24 cellular contexts compared by ENCODE assay signal in genomic region chr3:126959144-126959920, GRCh38. TPM values are rescaled to one million over a fixed set of nuclear protein-coding genes. Genes with fewer than 3 reads are reported as not detected.
DNase-seq lines count a peak whose midpoint lies in the region; ATAC-seq, FAIRE-seq and TF ChIP-seq lines count a peak whose summit lies in the region.
"Had no signal": no experiment of that assay in that cellular context is flagged by ENCODE, and none has a peak within 500 bp of the region (broad histone marks: within the 10 kb centered on the region; RNA-seq: fewer than 3 reads in every experiment).

No MANE protein-coding gene starts in this region.

- peak overlapping the region; percentile 88 for H3K27ac ChIP-seq in RWPE1
- H3K27ac ChIP-seq in kidney (ENCODE audit: low read depth in 2 of 2, low read length in 2 of 2): no peak overlapping the region
- H3K27ac ChIP-seq in esophagus muscularis mucosa (replicated peaks in 1 of 4): no peak overlapping the region
- H3K27ac ChIP-seq: C4-2B, KMS-11, SK-N-MC, thoracic aorta had no signal

- H3K27me3 Mint-ChIP-seq in type B pancreatic cell: peaks cover 3% of the 10 kb centered on the region

- peaks cover 23% of the 10 kb centered on the region for H3K4me1 Mint-ChIP-seq in type B pancreatic cell (ENCODE audit: unreplicated experiment)

- ATAC-seq in left cardiac atrium (no peak), left ventricle myocardium superior (no peak), GM19467 (IDR thresholded peaks at IDR 0.05; ENCODE audit: unreplicated experiment) (no peak)
- ATAC-seq: activated CD8-positive, alpha-beta T cell treated with anti-CD3 and anti-CD28 coated beads, Interleukin-2, amount 10 ng/mL, durations not matched to agents 7 days and 5 days had no signal

- intact Hi-C loops in left cardiac atrium (cut with DNase I): no loop called here
- intact Hi-C loops in left ventricle myocardium superior (cut with micrococcal nuclease): no loop called here
- intact Hi-C loops in kidney (cut with DNase I): no loop called here
- intact Hi-C loops in esophagus muscularis mucosa (cut with DNase I): no loop called here

- H3K4me1 ChIP-seq in kidney (ENCODE audit: control insufficient read depth in 1 of 2, insufficient read depth in 1 of 2, low read depth in 1 of 2, low read length in 2 of 2): peaks cover 0 to 14% of the 10 kb centered on the region in 2 donors
- peaks cover 17 to 21% (median 19%) of the 10 kb centered on the region in 4 donors for H3K4me1 ChIP-seq in esophagus muscularis mucosa

- H3K9me3 ChIP-seq in kidney (ENCODE audit: control insufficient read depth in 1 of 2, low read length in 2 of 2): no peaks in the 10 kb centered on the region
- no peaks in the 10 kb centered on the region for H3K9me3 ChIP-seq in esophagus muscularis mucosa
- H3K9me3 ChIP-seq: right atrium auricular region, thoracic aorta had no signal

- FAIRE-seq in kidney (lab: Jason Lieb, UNC): no peak

- WGBS in esophagus muscularis mucosa: 78% methylated on average over 7 of the region's 9 CpGs

- POLR2A ChIA-PET in RWPE1 (lab: Yijun Ruan, JAX; ENCODE audit: low non-redundant PET): no interaction called here

- H3K9me3 Mint-ChIP-seq in type B pancreatic cell: no peaks in the 10 kb centered on the region

- CTCF ChIA-PET in RWPE1 (lab: Yijun Ruan, JAX): interaction anchor here (0.8 kb wide), 1 partner anchor 26 kb away, joined by 4 read pairs; no protein-coding TSS in a partner anchor

- H3K4me3 ChIP-seq in kidney (ENCODE audit: low read length in 2 of 2): no peak overlapping the region
- H3K4me3 ChIP-seq in esophagus muscularis mucosa: no peak overlapping the region
- H3K4me3 ChIP-seq: right atrium auricular region, SK-N-MC, thoracic aorta had no signal

- TF ChIP-seq POLR2A in esophagus muscularis mucosa (IDR thresholded peaks at IDR 0.05; ENCODE audit: low read depth): no peak

- TF ChIP-seq EP300 in esophagus muscularis mucosa (IDR thresholded peaks at IDR 0.05): no peak

- H3K4me3 Mint-ChIP-seq in type B pancreatic cell: no peak overlapping the region
- H3K4me3 Mint-ChIP-seq: activated CD8-positive, alpha-beta T cell treated with anti-CD3 and anti-CD28 coated beads, Interleukin-2, amount 10 ng/mL, durations not matched to agents 7 days and 5 days had no signal

- H3K27me3 ChIP-seq in esophagus muscularis mucosa: no peaks in the 10 kb centered on the region
- H3K27me3 ChIP-seq: right atrium auricular region had no signal

- H3K36me3 Mint-ChIP-seq in type B pancreatic cell: peaks cover 4% of the 10 kb centered on the region

- H3K36me3 ChIP-seq in kidney (ENCODE audit: control insufficient read depth in 1 of 2, insufficient read depth in 2 of 2, low read length in 2 of 2) (peaks cover 0 to 4% of the 10 kb centered on the region in 2 donors), esophagus muscularis mucosa (peaks cover 0 to 20% (median 10%) of the 10 kb centered on the region in 4 donors)
- H3K36me3 ChIP-seq: right atrium auricular region, thoracic aorta had no signal

- DNase-seq in left cardiac atrium (peak; percentile 7), left ventricle myocardium superior (no peak), RWPE1 (ENCODE audit: low spot score) (no peak), kidney (peak; percentile 52), type B pancreatic cell (ENCODE audit: extremely low spot score, unreplicated experiment) (no peak), kidney tubule cell (ENCODE audit: low spot score) (no peak), esophagus muscularis mucosa (ENCODE audit: extremely low spot score) (no peak)
- DNase-seq: ACHN; activated CD4-positive, CD25-positive, alpha-beta regulatory T cell; activated CD8-positive, alpha-beta T cell treated with anti-CD3 and anti-CD28 coated beads, Interleukin-2, amount 10 ng/mL, durations not matched to agents 7 days and 5 days; activated naive CD4-positive, alpha-beta T cell treated with anti-CD3 and anti-CD28 coated beads, Interleukin-2, amount 50 U/mL, for 16 hours; activated T-cell treated with anti-CD3 and anti-CD28 coated beads, Interleukin-2, amount 50 U/mL, for 48 hours; effector CD8-positive, alpha-beta T cell; GOT3; MV-4-11; NCI-H2227 treated with DMSO at 0.1 percent for 48 hours; NCI-H82; T-helper 9 cell had no signal

- TF ChIP-seq CTCF in RWPE1 (conservative IDR thresholded peaks at IDR 0.05; ENCODE audit: low read depth): no peak
- no peak for TF ChIP-seq CTCF in kidney (IDR thresholded peaks at IDR 0.05; ENCODE audit: borderline replicate concordance, extremely low read depth, insufficient read depth)
- no peak for TF ChIP-seq CTCF in type B pancreatic cell (conservative IDR thresholded peaks at IDR 0.05)
- TF ChIP-seq CTCF in esophagus muscularis mucosa (IDR thresholded peaks at IDR 0.05): no peak

- H3K9ac ChIP-seq in kidney (ENCODE audit: low read length in 2 of 2): no peak overlapping the region
- H3K9ac ChIP-seq: KMS-11 had no signal

- peak overlapping the region; percentile 84 for H3K27ac Mint-ChIP-seq in type B pancreatic cell
- H3K27ac Mint-ChIP-seq: activated CD8-positive, alpha-beta T cell treated with anti-CD3 and anti-CD28 coated beads, Interleukin-2, amount 10 ng/mL, durations not matched to agents 7 days and 5 days had no signal

RNA-seq across cellular contexts. Expression of gene PLXNA1, which starts 23.6 kb away (rescaled TPM):
- total RNA-seq in left cardiac atrium (10 to 100 TPM; 18.6 to 20.4 TPM), left ventricle myocardium superior (23.8 TPM), kidney (29.0 TPM), type B pancreatic cell (ENCODE audit: low replicate concordance) (55.9 and 59.2 TPM in 2 replicates), esophagus muscularis mucosa (10 to 100 TPM; 33.6 to 82.4 (median 47.0) TPM)
- 5.3 TPM for polyA plus RNA-seq in kidney (ENCODE audit: insufficient read depth, low read depth, low replicate concordance)

Comparison
In these comparisons a context has a peak if more than half of its experiments do, and no peak if none do; other contexts are left out.
1. DNase-seq: peak in left cardiac atrium (single experiment) and kidney (single experiment); none in left ventricle myocardium superior (single experiment), RWPE1 (single experiment), type B pancreatic cell (single experiment), kidney tubule cell (single experiment) and esophagus muscularis mucosa (single experiment).